ENCODE assay signal across 15 cellular contexts in the genomic region with DNA sequence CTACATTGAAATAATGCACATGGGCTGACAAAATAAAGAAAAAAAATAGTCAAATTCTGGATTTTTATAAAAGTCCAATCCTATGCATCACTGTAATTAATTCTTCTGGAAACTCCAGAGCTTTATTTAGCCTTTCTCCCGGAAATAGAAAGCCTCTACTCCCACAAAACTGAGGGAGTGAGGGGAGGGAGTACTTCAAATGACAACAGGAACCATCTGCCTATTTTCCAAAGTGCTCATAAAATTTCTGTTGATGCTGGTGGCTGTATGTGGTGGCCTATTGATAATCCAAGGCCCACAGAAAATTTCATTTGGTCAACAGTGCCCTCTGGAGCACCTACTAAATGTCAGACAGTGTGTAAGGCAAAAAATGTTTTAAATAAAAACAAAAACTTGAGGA.
"Had no signal": no experiment of that assay in that cellular context is flagged by ENCODE, and none has a peak within 500 bp of the region (broad histone marks: within the 10 kb centered on the region; RNA-seq: fewer than 3 reads in every experiment).

No MANE protein-coding gene starts in this region.

- H3K4me2 ChIP-seq: smooth muscle cell had no signal

- H3K27me3 Mint-ChIP-seq: activated B cell treated with CpG ODN at 0.5 μM for 24 hours; activated naive CD4-positive, alpha-beta T cell treated with anti-CD3 and anti-CD28 coated beads, Interleukin-2, amount 10 ng/mL, durations not matched to agents 7 days and 5 days; progenitor cell of endocrine pancreas; stimulated activated memory B cell treated with anti-CD40 and anti-IgM and Interleukin-4, amounts not matched to agents 10 μg/mL and 1 μg/mL and 100 μg/mL, for 72 hours had no signal

- H3K27ac Mint-ChIP-seq: activated B cell treated with CpG ODN at 0.5 μM for 24 hours; activated naive CD4-positive, alpha-beta T cell treated with anti-CD3 and anti-CD28 coated beads, Interleukin-2, amount 10 ng/mL, durations not matched to agents 7 days and 5 days; activated T-helper 2 cell treated with anti-CD3 and anti-CD28 coated beads, Interferon-gamma antibody, Interleukin-2, Interleukin-4, amounts not matched to agents 10 μg/mL and 5 μg/mL and 100 μg/mL, durations not matched to agents 14 hours and 24 hours and 36 hours; natural killer cell; progenitor cell of endocrine pancreas; stimulated activated memory B cell treated with anti-CD40 and anti-IgM and Interleukin-4, amounts not matched to agents 10 μg/mL and 1 μg/mL and 100 μg/mL, for 72 hours had no signal

- H3K36me3 ChIP-seq: colonic mucosa, tibial artery, vagina had no signal

- DNase-seq: activated B cell treated with CpG ODN at 0.5 μM for 24 hours; activated naive CD4-positive, alpha-beta T cell treated with anti-CD3 and anti-CD28 coated beads, Interleukin-2, amount 10 ng/mL, durations not matched to agents 7 days and 5 days; colonic mucosa; erythroblast; hypothalamus; mucosa of descending colon; natural killer cell; nucleus accumbens; right cardiac atrium; tibial artery had no signal

- H3K4me3 Mint-ChIP-seq: activated B cell treated with CpG ODN at 0.5 μM for 24 hours; activated naive CD4-positive, alpha-beta T cell treated with anti-CD3 and anti-CD28 coated beads, Interleukin-2, amount 10 ng/mL, durations not matched to agents 7 days and 5 days; natural killer cell; stimulated activated memory B cell treated with anti-CD40 and anti-IgM and Interleukin-4, amounts not matched to agents 10 μg/mL and 1 μg/mL and 100 μg/mL, for 72 hours had no signal

- H3K4me3 ChIP-seq: colonic mucosa, mucosa of descending colon, smooth muscle cell, tibial artery, vagina had no signal

- H3K9me3 ChIP-seq: colonic mucosa, mucosa of descending colon, tibial artery, vagina had no signal

- ATAC-seq: mucosa of descending colon; natural killer cell; right cardiac atrium; stimulated activated memory B cell treated with anti-CD40 and anti-IgM and Interleukin-4, amounts not matched to agents 10 μg/mL and 1 μg/mL and 100 μg/mL, for 72 hours had no signal

- H3K27ac ChIP-seq: colonic mucosa, tibial artery, vagina had no signal

- H3K36me3 Mint-ChIP-seq: activated naive CD4-positive, alpha-beta T cell treated with anti-CD3 and anti-CD28 coated beads, Interleukin-2, amount 10 ng/mL, durations not matched to agents 7 days and 5 days; natural killer cell; stimulated activated memory B cell treated with anti-CD40 and anti-IgM and Interleukin-4, amounts not matched to agents 10 μg/mL and 1 μg/mL and 100 μg/mL, for 72 hours had no signal

- H3K4me1 Mint-ChIP-seq: activated B cell treated with CpG ODN at 0.5 μM for 24 hours; activated naive CD4-positive, alpha-beta T cell treated with anti-CD3 and anti-CD28 coated beads, Interleukin-2, amount 10 ng/mL, durations not matched to agents 7 days and 5 days had no signal

- H3K4me1 ChIP-seq: colonic mucosa, tibial artery, vagina had no signal

- H3K9me3 Mint-ChIP-seq: activated B cell treated with CpG ODN at 0.5 μM for 24 hours; activated naive CD4-positive, alpha-beta T cell treated with anti-CD3 and anti-CD28 coated beads, Interleukin-2, amount 10 ng/mL, durations not matched to agents 7 days and 5 days; activated T-helper 2 cell treated with anti-CD3 and anti-CD28 coated beads, Interferon-gamma antibody, Interleukin-2, Interleukin-4, amounts not matched to agents 10 μg/mL and 5 μg/mL and 100 μg/mL, durations not matched to agents 14 hours and 24 hours and 36 hours; stimulated activated memory B cell treated with anti-CD40 and anti-IgM and Interleukin-4, amounts not matched to agents 10 μg/mL and 1 μg/mL and 100 μg/mL, for 72 hours had no signal

- H3K27me3 ChIP-seq: colonic mucosa, tibial artery, vagina had no signal
